Comparison of ENCODE assay signal across 7 cellular contexts in genomic region chr17:9644910-9645751, GRCh38. TPM values are rescaled to one million over a fixed set of nuclear protein-coding genes. Genes with fewer than 3 reads are reported as not detected.
DNase-seq lines count a peak whose midpoint lies in the region; ATAC-seq and TF ChIP-seq lines count a peak whose summit lies in the region.

Gene USP43 (plus strand): TSS chr17:9645517. CDS start chr17:9645633, 116 bp downstream.

- POLR2A ChIA-PET in activated B cell treated with CpG ODN at 0.5 μM for 24 hours (lab: Charles Lee) = no interaction called here

- H3K36me3 Mint-ChIP-seq in activated B cell treated with CpG ODN at 0.5 μM for 24 hours (ENCODE audit: low read depth) = no peaks in the 10 kb centered on the region
- H3K36me3 Mint-ChIP-seq in nephron progenitor cell (ENCODE audit: low read depth) = no peaks in the 10 kb centered on the region

- intact Hi-C loops in activated B cell treated with CpG ODN at 0.5 μM for 24 hours (cut with micrococcal nuclease) = no loop called here

- H3K9me3 Mint-ChIP-seq in activated B cell treated with CpG ODN at 0.5 μM for 24 hours (no peaks in the 10 kb centered on the region), nephron progenitor cell (peaks cover 4% of the 10 kb centered on the region)

- H3K4me3 Mint-ChIP-seq in activated B cell treated with CpG ODN at 0.5 μM for 24 hours (peak within 1 kb of the TSS; percentile 83), nephron progenitor cell (peak within 1 kb of the TSS; percentile 89)

- H3K4me1 Mint-ChIP-seq in activated B cell treated with CpG ODN at 0.5 μM for 24 hours (peaks cover 14% of the 10 kb centered on the region), nephron progenitor cell (peaks cover 44% of the 10 kb centered on the region)

- ATAC-seq in activated B cell treated with CpG ODN at 0.5 μM for 24 hours (ENCODE audit: low read depth) (peak; percentile 42), esophagus mucosa (peak; percentile 91), GM19455 (IDR thresholded peaks at IDR 0.05; ENCODE audit: unreplicated experiment) (no peak), HG03342 (IDR thresholded peaks at IDR 0.05; ENCODE audit: unreplicated experiment) (no peak)

- TF ChIP-seq RAD21 in Ishikawa (IDR thresholded peaks at IDR 0.05; ENCODE audit: low read depth) = no peak

- CTCF ChIA-PET in activated B cell treated with CpG ODN at 0.5 μM for 24 hours (lab: Charles Lee) = no interaction called here

- DNase-seq in GM03348 (ENCODE audit: low spot score) (peak; percentile 44), activated B cell treated with CpG ODN at 0.5 μM for 24 hours (peak; percentile 15), nephron progenitor cell (peak; percentile 55)

- TF ChIP-seq CTCF in activated B cell treated with CpG ODN at 0.5 μM for 24 hours (IDR thresholded peaks at IDR 0.05) = no peak
- TF ChIP-seq CTCF in nephron progenitor cell (IDR thresholded peaks at IDR 0.05) = no peak

- H3K27me3 Mint-ChIP-seq in activated B cell treated with CpG ODN at 0.5 μM for 24 hours (peaks cover 40% of the 10 kb centered on the region), nephron progenitor cell (ENCODE audit: low read depth, poor library complexity) (peaks cover 50% of the 10 kb centered on the region)

- H3K27ac Mint-ChIP-seq in activated B cell treated with CpG ODN at 0.5 μM for 24 hours = no peak within 1 kb of the TSS
- H3K27ac Mint-ChIP-seq in nephron progenitor cell = peak within 1 kb of the TSS; percentile 77

- TF ChIP-seq EP300 in Ishikawa (IDR thresholded peaks at IDR 0.05; ENCODE audit: borderline replicate concordance) = no peak

TF ChIP-seq in Ishikawa, 13 proteins besides CTCF, POLR2A, EP300 and RAD21:
- TF ChIP-seq USF1 (IDR thresholded peaks at IDR 0.05) (no peak; the same call in none of the 2 replicates), ZBTB7A (IDR thresholded peaks at IDR 0.05; ENCODE audit: low read depth) (peak; percentile 52; the same call in 1 of the 2 replicates), CREB1 (IDR thresholded peaks at IDR 0.05; ENCODE audit: low read depth) (no peak), REST (IDR thresholded peaks at IDR 0.05; ENCODE audit: low read depth) (no peak), YY1 (IDR thresholded peaks at IDR 0.05; ENCODE audit: low read depth) (no peak), TCF12 (IDR thresholded peaks at IDR 0.05; ENCODE audit: low read depth) (peak; percentile 41; the same call in 1 of the 2 replicates), TAF1 (IDR thresholded peaks at IDR 0.05; ENCODE audit: low read depth) (0 out of 2 replicates have a peak, but pooled peaks have one; percentile 49), NFIC (IDR thresholded peaks at IDR 0.05) (no peak), CEBPB (IDR thresholded peaks at IDR 0.05) (no peak), FOXM1 (IDR thresholded peaks at IDR 0.05; ENCODE audit: borderline replicate concordance, low read depth) (no peak), EGR1 (IDR thresholded peaks at IDR 0.05) (peak; percentile 70; the same call in 1 of the 2 replicates), MAX (IDR thresholded peaks at IDR 0.05) (peak; percentile 84), TEAD4 (IDR thresholded peaks at IDR 0.05) (no peak; the same call in 1 of the 2 replicates)

RNA-seq across cellular contexts. Expression of gene USP43, which starts in this region (rescaled TPM):
- total RNA-seq in activated B cell treated with CpG ODN at 0.5 μM for 24 hours = 0.12 and 0.29 TPM in 2 replicates
- total RNA-seq in esophagus mucosa = 8.8 TPM

Comparison
In these comparisons a context has a peak if more than half of its experiments do, and no peak if none do; other contexts are left out.
1. Peak in DNase-seq and ATAC-seq in activated B cell treated with CpG ODN at 0.5 μM for 24 hours; RNA of the gene not detected or under 1 TPM.